In the genomic region with DNA sequence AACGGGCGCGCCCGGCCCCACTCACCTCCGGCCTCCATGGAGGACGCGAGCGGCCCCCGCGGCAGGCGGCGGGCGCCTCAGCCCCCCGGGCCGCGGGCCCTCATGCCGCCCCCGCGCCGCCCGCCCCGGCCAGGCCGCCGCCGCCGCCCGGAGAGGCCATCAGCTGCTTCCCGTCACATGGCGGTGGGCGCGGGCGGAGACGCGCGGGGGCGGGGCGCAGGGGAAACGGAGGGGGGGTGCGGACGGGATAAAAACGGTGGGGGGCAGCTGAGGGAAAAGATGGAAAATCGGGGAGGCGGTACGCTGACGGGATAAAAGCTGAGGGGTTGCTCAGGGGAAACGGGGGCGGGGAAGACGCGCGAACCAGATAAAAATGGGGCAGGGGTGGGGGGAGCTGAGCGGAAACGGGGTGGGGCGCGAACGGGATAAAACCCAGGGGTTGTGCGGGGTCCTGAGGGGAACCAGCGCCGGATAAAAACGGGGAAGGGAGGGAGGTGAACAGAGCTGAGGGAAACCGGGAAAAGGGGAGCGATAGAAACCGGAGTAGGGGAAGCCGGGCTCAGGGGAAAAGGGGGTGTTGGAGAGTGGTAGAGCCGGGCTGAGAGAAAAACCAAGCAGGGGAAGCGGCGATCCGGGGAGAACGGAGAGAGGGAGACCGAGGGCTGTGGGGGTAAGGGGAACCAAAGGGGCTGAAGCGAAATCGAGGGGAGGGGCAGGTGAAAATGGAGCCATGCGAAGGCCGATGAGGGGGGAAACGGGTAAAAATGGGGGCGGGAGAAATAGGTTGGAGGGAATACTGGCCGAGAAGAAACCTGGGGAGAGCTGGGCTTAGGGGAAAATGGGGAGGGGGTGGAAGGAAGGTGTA, we compare ENCODE assay signal across 1 cellular context.
TF ChIP-seq lines count a peak whose summit lies in the region.

WSB2 (minus strand) TSS at position 169 of the 865 bp plus-strand sequence; CDS start at position 38, 131 bp downstream.

TF ChIP-seq in liver, 16 proteins besides CTCF, POLR2A, EP300 and RAD21 (continued from another document):
- TF ChIP-seq ZBTB33 (IDR thresholded peaks at IDR 0.05) (no peak), HNF4A (conservative IDR thresholded peaks at IDR 0.05) (no peak), ATF3 (IDR thresholded peaks at IDR 0.05) (no peak), JUND (IDR thresholded peaks at IDR 0.05) (no peak), GABPA (IDR thresholded peaks at IDR 0.05 in 1 of 2, conservative IDR thresholded peaks at IDR 0.05 in 1 of 2) (no peak), TAF1 (conservative IDR thresholded peaks at IDR 0.05) (no peak), YY1 (IDR thresholded peaks at IDR 0.05) (no peak), HNF4G (IDR thresholded peaks at IDR 0.05) (no peak), SP1 (IDR thresholded peaks at IDR 0.05) (no peak), RXRA (IDR thresholded peaks at IDR 0.05) (no peak), FOXA2 (IDR thresholded peaks at IDR 0.05) (no peak), FOXA1 (IDR thresholded peaks at IDR 0.05) (no peak)
- TF ChIP-seq, protein P1, sequence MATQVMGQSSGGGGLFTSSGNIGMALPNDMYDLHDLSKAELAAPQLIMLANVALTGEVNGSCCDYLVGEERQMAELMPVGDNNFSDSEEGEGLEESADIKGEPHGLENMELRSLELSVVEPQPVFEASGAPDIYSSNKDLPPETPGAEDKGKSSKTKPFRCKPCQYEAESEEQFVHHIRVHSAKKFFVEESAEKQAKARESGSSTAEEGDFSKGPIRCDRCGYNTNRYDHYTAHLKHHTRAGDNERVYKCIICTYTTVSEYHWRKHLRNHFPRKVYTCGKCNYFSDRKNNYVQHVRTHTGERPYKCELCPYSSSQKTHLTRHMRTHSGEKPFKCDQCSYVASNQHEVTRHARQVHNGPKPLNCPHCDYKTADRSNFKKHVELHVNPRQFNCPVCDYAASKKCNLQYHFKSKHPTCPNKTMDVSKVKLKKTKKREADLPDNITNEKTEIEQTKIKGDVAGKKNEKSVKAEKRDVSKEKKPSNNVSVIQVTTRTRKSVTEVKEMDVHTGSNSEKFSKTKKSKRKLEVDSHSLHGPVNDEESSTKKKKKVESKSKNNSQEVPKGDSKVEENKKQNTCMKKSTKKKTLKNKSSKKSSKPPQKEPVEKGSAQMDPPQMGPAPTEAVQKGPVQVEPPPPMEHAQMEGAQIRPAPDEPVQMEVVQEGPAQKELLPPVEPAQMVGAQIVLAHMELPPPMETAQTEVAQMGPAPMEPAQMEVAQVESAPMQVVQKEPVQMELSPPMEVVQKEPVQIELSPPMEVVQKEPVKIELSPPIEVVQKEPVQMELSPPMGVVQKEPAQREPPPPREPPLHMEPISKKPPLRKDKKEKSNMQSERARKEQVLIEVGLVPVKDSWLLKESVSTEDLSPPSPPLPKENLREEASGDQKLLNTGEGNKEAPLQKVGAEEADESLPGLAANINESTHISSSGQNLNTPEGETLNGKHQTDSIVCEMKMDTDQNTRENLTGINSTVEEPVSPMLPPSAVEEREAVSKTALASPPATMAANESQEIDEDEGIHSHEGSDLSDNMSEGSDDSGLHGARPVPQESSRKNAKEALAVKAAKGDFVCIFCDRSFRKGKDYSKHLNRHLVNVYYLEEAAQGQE (IDR thresholded peaks at IDR 0.05) = no peak
